ENCODE assay signal across 8 cellular contexts in the genomic region with DNA sequence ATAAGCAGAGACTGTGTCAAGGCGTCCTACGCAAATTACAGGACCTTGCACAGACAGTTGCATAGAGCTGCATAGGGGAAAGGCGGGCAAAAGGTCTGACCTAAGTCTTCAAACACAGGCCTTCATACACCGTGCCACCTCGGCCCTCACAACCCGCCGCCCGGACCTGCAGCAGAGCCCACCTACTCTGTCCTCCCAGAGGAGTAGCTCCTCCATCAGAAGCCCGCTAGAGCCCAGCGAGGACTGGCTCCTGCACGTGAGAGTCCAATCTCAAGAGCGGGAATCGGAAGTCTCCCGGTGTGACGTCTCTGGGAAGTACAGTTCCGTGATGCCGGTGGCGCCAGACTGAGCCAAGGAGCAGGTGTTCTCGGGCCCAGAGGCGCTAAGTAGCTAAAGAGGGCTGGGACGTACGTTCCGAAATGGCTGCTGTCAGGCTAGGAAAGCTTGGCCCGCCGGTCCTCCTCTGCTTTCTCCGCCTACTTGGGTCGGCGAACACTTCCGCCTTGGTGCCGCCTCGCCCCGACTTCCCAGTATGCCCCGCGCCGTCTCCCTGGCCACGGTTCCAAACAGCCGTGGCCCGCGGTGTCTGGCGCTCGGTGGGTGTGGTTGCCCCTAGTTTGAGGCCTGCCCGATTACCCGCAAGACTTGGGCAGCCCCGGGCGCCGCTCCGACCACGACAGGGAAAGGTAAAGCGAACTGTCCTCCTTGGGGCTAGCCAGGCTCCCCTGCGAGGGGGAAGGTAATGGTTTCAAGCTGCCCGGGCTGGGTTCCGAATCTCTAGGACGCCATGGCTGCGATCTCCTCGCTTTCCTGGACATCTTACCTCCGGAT. TPM values are rescaled to one million over a fixed set of nuclear protein-coding genes. Genes with fewer than 3 reads are reported as not detected.
A peak's percentile ranks its signal among the peaks of the same experiment; 100 is the strongest.
DNase-seq lines count a peak whose midpoint lies in the region; FAIRE-seq and TF ChIP-seq lines count a peak whose summit lies in the region.

A gene with protein sequence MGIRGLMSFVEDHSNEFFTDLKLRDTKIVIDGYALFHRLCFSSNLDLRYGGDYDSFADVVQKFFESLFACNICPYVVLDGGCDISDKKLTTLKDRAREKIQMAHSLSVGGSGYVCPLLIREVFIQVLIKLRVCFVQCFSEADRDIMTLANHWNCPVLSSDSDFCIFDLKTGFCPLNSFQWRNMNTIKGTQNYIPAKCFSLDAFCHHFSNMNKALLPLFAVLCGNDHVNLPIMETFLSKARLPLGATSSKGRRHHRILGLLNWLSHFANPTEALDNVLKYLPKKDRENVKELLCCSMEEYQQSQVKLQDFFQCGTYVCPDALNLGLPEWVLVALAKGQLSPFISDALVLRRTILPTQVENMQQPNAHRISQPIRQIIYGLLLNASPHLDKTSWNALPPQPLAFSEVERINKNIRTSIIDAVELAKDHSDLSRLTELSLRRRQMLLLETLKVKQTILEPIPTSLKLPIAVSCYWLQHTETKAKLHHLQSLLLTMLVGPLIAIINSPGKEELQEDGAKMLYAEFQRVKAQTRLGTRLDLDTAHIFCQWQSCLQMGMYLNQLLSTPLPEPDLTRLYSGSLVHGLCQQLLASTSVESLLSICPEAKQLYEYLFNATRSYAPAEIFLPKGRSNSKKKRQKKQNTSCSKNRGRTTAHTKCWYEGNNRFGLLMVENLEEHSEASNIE (minus strand): TSS at position 505 of the 831 bp plus-strand sequence. CDS start 1,519 bp downstream, outside the sequence.
A gene with protein sequence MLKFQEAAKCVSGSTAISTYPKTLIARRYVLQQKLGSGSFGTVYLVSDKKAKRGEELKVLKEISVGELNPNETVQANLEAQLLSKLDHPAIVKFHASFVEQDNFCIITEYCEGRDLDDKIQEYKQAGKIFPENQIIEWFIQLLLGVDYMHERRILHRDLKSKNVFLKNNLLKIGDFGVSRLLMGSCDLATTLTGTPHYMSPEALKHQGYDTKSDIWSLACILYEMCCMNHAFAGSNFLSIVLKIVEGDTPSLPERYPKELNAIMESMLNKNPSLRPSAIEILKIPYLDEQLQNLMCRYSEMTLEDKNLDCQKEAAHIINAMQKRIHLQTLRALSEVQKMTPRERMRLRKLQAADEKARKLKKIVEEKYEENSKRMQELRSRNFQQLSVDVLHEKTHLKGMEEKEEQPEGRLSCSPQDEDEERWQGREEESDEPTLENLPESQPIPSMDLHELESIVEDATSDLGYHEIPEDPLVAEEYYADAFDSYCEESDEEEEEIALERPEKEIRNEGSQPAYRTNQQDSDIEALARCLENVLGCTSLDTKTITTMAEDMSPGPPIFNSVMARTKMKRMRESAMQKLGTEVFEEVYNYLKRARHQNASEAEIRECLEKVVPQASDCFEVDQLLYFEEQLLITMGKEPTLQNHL (plus strand): TSS at position 557 of the 831 bp plus-strand sequence. CDS start 2,832 bp downstream, outside the sequence.

- H3F3A ChIP-seq in neural cell (ENCODE audit: insufficient read depth, low read length, poor library complexity, severe bottlenecking) = no peaks in the 10 kb centered on the region

- peak within 1 kb of the TSS; percentile 22 for H3K4me2 ChIP-seq in neural cell (ENCODE audit: low read length)

- peak within 1 kb of the TSS; percentile 14 for H2AFZ ChIP-seq in neural cell (ENCODE audit: low read depth, low read length)

- 0 to 1% (median 1%) methylated on average over 24 to 56 of the region's 56 CpGs for WGBS in stomach, 5 donors

- peak within 1 kb of the TSS; percentile 64 for H3K4me3 ChIP-seq in neural cell (ENCODE audit: low read length)
- H3K4me3 ChIP-seq in stomach = peak within 1 kb of the TSS; percentile 60 to 70 (median 68)

- TF ChIP-seq EP300 in neural cell (conservative IDR thresholded peaks at IDR 0.05; ENCODE audit: poor library complexity, severe bottlenecking) = no peak
- TF ChIP-seq EP300 in stomach (IDR thresholded peaks at IDR 0.05) = no peak

- POLR2A ChIA-PET in RWPE1 (lab: Yijun Ruan, JAX; ENCODE audit: low non-redundant PET) = interaction anchor here (0.6 kb wide), 1 partner anchor 28 kb away, joined by 3 read pairs; no protein-coding TSS in a partner anchor

- no peak for TF ChIP-seq RAD21 in neural cell (conservative IDR thresholded peaks at IDR 0.05)

- peaks cover 9 to 54% (median 34%) of the 10 kb centered on the region in 4 donors for H3K4me1 ChIP-seq in stomach

- CTCF ChIA-PET in RWPE1 (lab: Yijun Ruan, JAX) = interaction anchor here (0.6 to 1.0 kb wide), 2 partner anchors 20 to 266 kb away, joined by 3 to 4 read pairs; no protein-coding TSS in a partner anchor

- intact Hi-C loops in stomach (cut with DNase I; ENCODE audit: low total_unique reads) = no loop called here

- peak; percentile 81 for TF ChIP-seq POLR2A in H54 (IDR thresholded peaks at IDR 0.05; ENCODE audit: low read depth, low read length)
- no peak for TF ChIP-seq POLR2A in stomach (IDR thresholded peaks at IDR 0.05)

- no peaks in the 10 kb centered on the region for H3K79me2 ChIP-seq in neural cell (replicated peaks; ENCODE audit: insufficient read depth, low read length)

- H3K27ac ChIP-seq in RWPE1 (peak within 1 kb of the TSS; percentile 85), neural cell (ENCODE audit: low read length) (no peak within 1 kb of the TSS), stomach (peak within 1 kb of the TSS; percentile 88 to 94 (median 92))

- H3K36me3 ChIP-seq in neural cell (ENCODE audit: insufficient read depth, low read length) = no peaks in the 10 kb centered on the region
- peaks cover 0 to 9% (median 9%) of the 10 kb centered on the region in 4 donors for H3K36me3 ChIP-seq in stomach

- no peaks in the 10 kb centered on the region for H3K9me3 ChIP-seq in neural cell (ENCODE audit: low read length)
- no peaks in the 10 kb centered on the region for H3K9me3 ChIP-seq in stomach

- H3K9me2 ChIP-seq in neural cell (ENCODE audit: insufficient read depth, low read length) = no peaks in the 10 kb centered on the region

- FAIRE-seq in H54 (lab: Jason Lieb, UNC) = peak; percentile 93

- TF ChIP-seq CTCF in RWPE1 (conservative IDR thresholded peaks at IDR 0.05; ENCODE audit: low read depth) (no peak), neural cell (IDR thresholded peaks at IDR 0.05; ENCODE audit: poor library complexity, severe bottlenecking) (no peak), stomach (IDR thresholded peaks at IDR 0.05) (no peak)

- no peaks in the 10 kb centered on the region for H4K20me1 ChIP-seq in neural cell (ENCODE audit: insufficient read depth)

- peak; percentile 94 for DNase-seq in ELF-1 (ENCODE audit: low read depth, low spot score)
- DNase-seq in H54 (ENCODE audit: insufficient read length, low spot score) = peak; percentile 74
- DNase-seq in LoVo (ENCODE audit: low spot score) = peak; percentile 90
- peak; percentile 81 for DNase-seq in RWPE1 (ENCODE audit: low spot score)
- DNase-seq in activated effector memory CD4-positive, alpha-beta T cell treated with Interleukin-2 at 50 U/mL for 16 hours = peak; percentile 88
- DNase-seq in fibroblast of the conjunctiva (ENCODE audit: low read depth) = peak; percentile 71
- DNase-seq in stomach = peak; percentile 90

- H3K9ac ChIP-seq in neural cell (ENCODE audit: low read length) = peak within 1 kb of the TSS; percentile 41

- H3K27me3 ChIP-seq in neural cell (ENCODE audit: insufficient read depth, low read depth, low read length) (no peaks in the 10 kb centered on the region), stomach (no peaks in the 10 kb centered on the region)

TF ChIP-seq in neural cell, 6 proteins besides CTCF, POLR2A, EP300 and RAD21:
- peak; percentile 19 for TF ChIP-seq POLR2AphosphoS5 (IDR thresholded peaks at IDR 0.05)
- TF ChIP-seq, protein P1, sequence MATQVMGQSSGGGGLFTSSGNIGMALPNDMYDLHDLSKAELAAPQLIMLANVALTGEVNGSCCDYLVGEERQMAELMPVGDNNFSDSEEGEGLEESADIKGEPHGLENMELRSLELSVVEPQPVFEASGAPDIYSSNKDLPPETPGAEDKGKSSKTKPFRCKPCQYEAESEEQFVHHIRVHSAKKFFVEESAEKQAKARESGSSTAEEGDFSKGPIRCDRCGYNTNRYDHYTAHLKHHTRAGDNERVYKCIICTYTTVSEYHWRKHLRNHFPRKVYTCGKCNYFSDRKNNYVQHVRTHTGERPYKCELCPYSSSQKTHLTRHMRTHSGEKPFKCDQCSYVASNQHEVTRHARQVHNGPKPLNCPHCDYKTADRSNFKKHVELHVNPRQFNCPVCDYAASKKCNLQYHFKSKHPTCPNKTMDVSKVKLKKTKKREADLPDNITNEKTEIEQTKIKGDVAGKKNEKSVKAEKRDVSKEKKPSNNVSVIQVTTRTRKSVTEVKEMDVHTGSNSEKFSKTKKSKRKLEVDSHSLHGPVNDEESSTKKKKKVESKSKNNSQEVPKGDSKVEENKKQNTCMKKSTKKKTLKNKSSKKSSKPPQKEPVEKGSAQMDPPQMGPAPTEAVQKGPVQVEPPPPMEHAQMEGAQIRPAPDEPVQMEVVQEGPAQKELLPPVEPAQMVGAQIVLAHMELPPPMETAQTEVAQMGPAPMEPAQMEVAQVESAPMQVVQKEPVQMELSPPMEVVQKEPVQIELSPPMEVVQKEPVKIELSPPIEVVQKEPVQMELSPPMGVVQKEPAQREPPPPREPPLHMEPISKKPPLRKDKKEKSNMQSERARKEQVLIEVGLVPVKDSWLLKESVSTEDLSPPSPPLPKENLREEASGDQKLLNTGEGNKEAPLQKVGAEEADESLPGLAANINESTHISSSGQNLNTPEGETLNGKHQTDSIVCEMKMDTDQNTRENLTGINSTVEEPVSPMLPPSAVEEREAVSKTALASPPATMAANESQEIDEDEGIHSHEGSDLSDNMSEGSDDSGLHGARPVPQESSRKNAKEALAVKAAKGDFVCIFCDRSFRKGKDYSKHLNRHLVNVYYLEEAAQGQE (IDR thresholded peaks at IDR 0.05; ENCODE audit: borderline replicate concordance) = no peak
- no peak for TF ChIP-seq EZH2 (IDR thresholded peaks at IDR 0.05; ENCODE audit: borderline replicate concordance, insufficient read depth, low read length, poor library complexity, severe bottlenecking)
TF ChIP-seq in neural cell: peak in this region for 1.

RNA-seq across cellular contexts. Expression of the first gene that starts in this region (rescaled TPM):
- 2.0 TPM in 2 replicates for polyA plus RNA-seq in neural cell
- 2.7 and 2.8 TPM in 2 replicates for polyA minus RNA-seq in neural cell
- total RNA-seq in stomach = 10 to 100 TPM in 1 of 5 donors, 1 to 10 TPM in 3, under 1 TPM in 1; 0.45 to 13.2 (median 3.5) TPM
- 1 to 10 TPM; 1.8 to 4.6 (median 3.1) TPM for polyA plus RNA-seq in stomach

RNA-seq across cellular contexts. Expression of the second gene that starts in this region (rescaled TPM):
- polyA plus RNA-seq in neural cell (3.8 and 6.1 TPM in 2 replicates), stomach (1 to 10 TPM; 1.6 to 2.3 (median 1.6) TPM)
- 4.9 and 11.7 TPM in 2 replicates for polyA minus RNA-seq in neural cell
- total RNA-seq in stomach = 10 to 100 TPM in 2 of 5 donors, 1 to 10 TPM in 1, under 1 TPM in 1, not detected in 1; 0.45 to 24.2 (median 8.3) TPM
